1 cellular context compared by ENCODE assay signal in genomic region chr9:136110082-136111061, GRCh38.
A peak's percentile ranks its signal among the peaks of the same experiment; 100 is the strongest.
TF ChIP-seq lines count a peak whose summit lies in the region.

No MANE protein-coding gene starts in this region.

TF ChIP-seq in H1, 55 proteins besides CTCF, POLR2A, EP300 and RAD21:
- TF ChIP-seq TAF1 (IDR thresholded peaks at IDR 0.05; ENCODE audit: low read depth, low read length) (no peak), KDM1A (IDR thresholded peaks at IDR 0.05; ENCODE audit: borderline replicate concordance, low read length) (peak; percentile 23; the same call in 1 of the 2 replicates), BACH1 (IDR thresholded peaks at IDR 0.05; ENCODE audit: low read length) (peak; percentile 85), MAFK (IDR thresholded peaks at IDR 0.05; ENCODE audit: low read depth, low read length) (peak; percentile 98), POLR2AphosphoS5 (IDR thresholded peaks at IDR 0.05; ENCODE audit: low read depth, low read length) (0 out of 2 replicates have a peak, but pooled peaks have one; percentile 32), EZH2 (IDR thresholded peaks at IDR 0.05; ENCODE audit: low read depth, low read length, severe bottlenecking) (no peak), KDM4A (IDR thresholded peaks at IDR 0.05; ENCODE audit: low read depth, low read length, severe bottlenecking) (peak; percentile 8), SAP30 (IDR thresholded peaks at IDR 0.05; ENCODE audit: insufficient read depth, insufficient replicate concordance, low read length) (no peak)
- TF ChIP-seq, protein P1, sequence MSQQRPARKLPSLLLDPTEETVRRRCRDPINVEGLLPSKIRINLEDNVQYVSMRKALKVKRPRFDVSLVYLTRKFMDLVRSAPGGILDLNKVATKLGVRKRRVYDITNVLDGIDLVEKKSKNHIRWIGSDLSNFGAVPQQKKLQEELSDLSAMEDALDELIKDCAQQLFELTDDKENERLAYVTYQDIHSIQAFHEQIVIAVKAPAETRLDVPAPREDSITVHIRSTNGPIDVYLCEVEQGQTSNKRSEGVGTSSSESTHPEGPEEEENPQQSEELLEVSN (IDR thresholded peaks at IDR 0.05) = peak; percentile 82; the same call in 1 of the 2 replicates
- TF ChIP-seq, protein P2, sequence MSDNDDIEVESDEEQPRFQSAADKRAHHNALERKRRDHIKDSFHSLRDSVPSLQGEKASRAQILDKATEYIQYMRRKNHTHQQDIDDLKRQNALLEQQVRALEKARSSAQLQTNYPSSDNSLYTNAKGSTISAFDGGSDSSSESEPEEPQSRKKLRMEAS (IDR thresholded peaks at IDR 0.05) = peak; percentile 90
- TF ChIP-seq, protein P3, sequence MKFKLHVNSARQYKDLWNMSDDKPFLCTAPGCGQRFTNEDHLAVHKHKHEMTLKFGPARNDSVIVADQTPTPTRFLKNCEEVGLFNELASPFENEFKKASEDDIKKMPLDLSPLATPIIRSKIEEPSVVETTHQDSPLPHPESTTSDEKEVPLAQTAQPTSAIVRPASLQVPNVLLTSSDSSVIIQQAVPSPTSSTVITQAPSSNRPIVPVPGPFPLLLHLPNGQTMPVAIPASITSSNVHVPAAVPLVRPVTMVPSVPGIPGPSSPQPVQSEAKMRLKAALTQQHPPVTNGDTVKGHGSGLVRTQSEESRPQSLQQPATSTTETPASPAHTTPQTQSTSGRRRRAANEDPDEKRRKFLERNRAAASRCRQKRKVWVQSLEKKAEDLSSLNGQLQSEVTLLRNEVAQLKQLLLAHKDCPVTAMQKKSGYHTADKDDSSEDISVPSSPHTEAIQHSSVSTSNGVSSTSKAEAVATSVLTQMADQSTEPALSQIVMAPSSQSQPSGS (IDR thresholded peaks at IDR 0.05; ENCODE audit: low read length) = no peak
